In genomic region chr6:42378536-42378935, GRCh38 we compare ENCODE assay signal across 15 cellular contexts.
A peak's percentile ranks its signal among the peaks of the same experiment; 100 is the strongest.
DNase-seq lines count a peak whose midpoint lies in the region; ATAC-seq and TF ChIP-seq lines count a peak whose summit lies in the region.
"Had no signal": no experiment of that assay in that cellular context is flagged by ENCODE, and none has a peak within 500 bp of the region (broad histone marks: within the 10 kb centered on the region; RNA-seq: fewer than 3 reads in every experiment).

No MANE protein-coding gene starts in this region.

- no peaks in the 10 kb centered on the region for H3K9me3 ChIP-seq in CD4-positive, alpha-beta T cell (ENCODE audit: control insufficient read depth, low read length)

- ATAC-seq in CD4-positive, alpha-beta T cell (ENCODE audit: poor library complexity), result no peak
- no peak for ATAC-seq in GM18909 (IDR thresholded peaks at IDR 0.05; ENCODE audit: poor library complexity, unreplicated experiment)
- ATAC-seq in GM21390 (IDR thresholded peaks at IDR 0.05; ENCODE audit: unreplicated experiment), result no peak

- TF ChIP-seq CTCF in CD4-positive, alpha-beta T cell (IDR thresholded peaks at IDR 0.05), result no peak

- no peaks in the 10 kb centered on the region for H3K27me3 Mint-ChIP-seq in CD4-positive, alpha-beta T cell
- no peaks in the 10 kb centered on the region for H3K27me3 Mint-ChIP-seq in dendritic cell treated with granulocyte-macrophage colony-stimulating factor and Interleukin-4, amounts not matched to agents 40 ng/mL and 50 ng/mL, for 4 days

- intact Hi-C loops in CD4-positive, alpha-beta T cell (cut with DNase I, micrococcal nuclease), result no loop called here
- intact Hi-C loops in dendritic cell treated with granulocyte-macrophage colony-stimulating factor and Interleukin-4, amounts not matched to agents 40 ng/mL and 50 ng/mL, for 4 days (cut with micrococcal nuclease), result no loop called here

- peak overlapping the region; percentile 92 for H3K27ac Mint-ChIP-seq in CD4-positive, alpha-beta T cell
- peak overlapping the region; percentile 84 for H3K27ac Mint-ChIP-seq in dendritic cell treated with granulocyte-macrophage colony-stimulating factor and Interleukin-4, amounts not matched to agents 40 ng/mL and 50 ng/mL, for 4 days

- CTCF ChIA-PET in CD4-positive, alpha-beta T cell (lab: Charles Lee), result interaction anchor here (0.8 to 1.3 kb wide), 5 partner anchors 10 to 169 kb away, joined by 3 to 6 read pairs (median 3); no protein-coding TSS in a partner anchor

- H3K27me3 ChIP-seq in CD4-positive, alpha-beta T cell (ENCODE audit: control insufficient read depth, insufficient read depth, low read length), result no peaks in the 10 kb centered on the region

- POLR2A ChIA-PET in CD4-positive, alpha-beta T cell (lab: Charles Lee), result interaction anchor here (0.8 to 2.1 kb wide), 10 partner anchors 12 to 393 kb away, joined by 3 to 30 read pairs (median 3); no protein-coding TSS in a partner anchor

- DNase-seq in Ammon's horn (ENCODE audit: low spot score) (peak; percentile 37), SKM-1 treated with dmso at 0.1 percent for 144 hours (lab: John Stamatoyannopoulos, UW; ENCODE audit: unreplicated experiment) (peak; percentile 76), cortex of kidney (lab: John Stamatoyannopoulos, UW) (no peak), NCI-H146 (lab: John Stamatoyannopoulos, UW) (no peak)
- DNase-seq in CD4-positive, alpha-beta T cell, result no peak
- DNase-seq: amygdala; head of caudate nucleus; naive B cell; NCI-H1417; NCI-H2227 treated with DMSO at 0.1 percent for 48 hours; stimulated activated CD8-positive, alpha-beta memory T cell treated with anti-CD3 and anti-CD28 coated beads, Interleukin-4, amount 100 ng/mL, for 48 hours had no signal

- peaks cover 4% of the 10 kb centered on the region for H3K36me3 Mint-ChIP-seq in CD4-positive, alpha-beta T cell (ENCODE audit: low read depth)
- H3K36me3 Mint-ChIP-seq in dendritic cell treated with granulocyte-macrophage colony-stimulating factor and Interleukin-4, amounts not matched to agents 40 ng/mL and 50 ng/mL, for 4 days (ENCODE audit: low read depth), result peaks cover 37% of the 10 kb centered on the region
- H3K36me3 Mint-ChIP-seq: naive B cell had no signal

- peak overlapping the region; percentile 47 for H3K4me3 Mint-ChIP-seq in CD4-positive, alpha-beta T cell
- H3K4me3 Mint-ChIP-seq in dendritic cell treated with granulocyte-macrophage colony-stimulating factor and Interleukin-4, amounts not matched to agents 40 ng/mL and 50 ng/mL, for 4 days, result peak overlapping the region; percentile 40
- H3K4me3 Mint-ChIP-seq: naive B cell had no signal

- no peaks in the 10 kb centered on the region for H3K9me3 Mint-ChIP-seq in CD4-positive, alpha-beta T cell
- H3K9me3 Mint-ChIP-seq in dendritic cell treated with granulocyte-macrophage colony-stimulating factor and Interleukin-4, amounts not matched to agents 40 ng/mL and 50 ng/mL, for 4 days, result no peaks in the 10 kb centered on the region

- H3K27ac ChIP-seq in CD4-positive, alpha-beta T cell (ENCODE audit: low read depth, low read length), result peak overlapping the region; percentile 19
- H3K27ac ChIP-seq: C4-2B had no signal

- peaks cover 74% of the 10 kb centered on the region for H3K4me1 Mint-ChIP-seq in CD4-positive, alpha-beta T cell (ENCODE audit: low read depth)
- peaks cover 81% of the 10 kb centered on the region for H3K4me1 Mint-ChIP-seq in dendritic cell treated with granulocyte-macrophage colony-stimulating factor and Interleukin-4, amounts not matched to agents 40 ng/mL and 50 ng/mL, for 4 days (ENCODE audit: low read depth)

Comparison
In these comparisons a context has a peak if more than half of its experiments do, and no peak if none do; other contexts are left out.
1. DNase-seq: peak in Ammon's horn (single experiment) and SKM-1 treated with dmso at 0.1 percent for 144 hours (single experiment); none in CD4-positive, alpha-beta T cell (0 of 10), cortex of kidney (single experiment) and NCI-H146 (single experiment).